ENCODE assay signal across 1 cellular context in genomic region chr4:185011408-185011807, GRCh38.
TF ChIP-seq lines count a peak whose summit lies in the region.

No MANE protein-coding gene starts in this region.

TF ChIP-seq in WTC11, 78 proteins besides CTCF, POLR2A, EP300 and RAD21 (continued from another document):
- TF ChIP-seq, protein P1, sequence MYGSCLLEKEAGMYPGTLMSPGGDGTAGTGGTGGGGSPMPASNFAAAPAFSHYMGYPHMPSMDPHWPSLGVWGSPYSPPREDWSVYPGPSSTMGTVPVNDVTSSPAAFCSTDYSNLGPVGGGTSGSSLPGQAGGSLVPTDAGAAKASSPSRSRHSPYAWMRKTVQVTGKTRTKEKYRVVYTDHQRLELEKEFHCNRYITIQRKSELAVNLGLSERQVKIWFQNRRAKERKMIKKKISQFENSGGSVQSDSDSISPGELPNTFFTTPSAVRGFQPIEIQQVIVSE (CRISPR knock-in tag; IDR thresholded peaks at IDR 0.05; ENCODE audit: borderline replicate concordance) = no peak
- TF ChIP-seq ZNF423 (CRISPR knock-in tag; IDR thresholded peaks at IDR 0.05) (no peak), FOXP1 (CRISPR knock-in tag; IDR thresholded peaks at IDR 0.05; ENCODE audit: borderline replicate concordance) (no peak), ZBTB21 (CRISPR knock-in tag; IDR thresholded peaks at IDR 0.05; ENCODE audit: borderline replicate concordance) (no peak), OVOL2 (CRISPR knock-in tag; IDR thresholded peaks at IDR 0.05; ENCODE audit: borderline replicate concordance) (no peak), NR2C2 (CRISPR knock-in tag; IDR thresholded peaks at IDR 0.05) (no peak)
TF ChIP-seq in WTC11: peak in this region for 0.
